ENCODE assay signal across 1 cellular context in the genomic region with DNA sequence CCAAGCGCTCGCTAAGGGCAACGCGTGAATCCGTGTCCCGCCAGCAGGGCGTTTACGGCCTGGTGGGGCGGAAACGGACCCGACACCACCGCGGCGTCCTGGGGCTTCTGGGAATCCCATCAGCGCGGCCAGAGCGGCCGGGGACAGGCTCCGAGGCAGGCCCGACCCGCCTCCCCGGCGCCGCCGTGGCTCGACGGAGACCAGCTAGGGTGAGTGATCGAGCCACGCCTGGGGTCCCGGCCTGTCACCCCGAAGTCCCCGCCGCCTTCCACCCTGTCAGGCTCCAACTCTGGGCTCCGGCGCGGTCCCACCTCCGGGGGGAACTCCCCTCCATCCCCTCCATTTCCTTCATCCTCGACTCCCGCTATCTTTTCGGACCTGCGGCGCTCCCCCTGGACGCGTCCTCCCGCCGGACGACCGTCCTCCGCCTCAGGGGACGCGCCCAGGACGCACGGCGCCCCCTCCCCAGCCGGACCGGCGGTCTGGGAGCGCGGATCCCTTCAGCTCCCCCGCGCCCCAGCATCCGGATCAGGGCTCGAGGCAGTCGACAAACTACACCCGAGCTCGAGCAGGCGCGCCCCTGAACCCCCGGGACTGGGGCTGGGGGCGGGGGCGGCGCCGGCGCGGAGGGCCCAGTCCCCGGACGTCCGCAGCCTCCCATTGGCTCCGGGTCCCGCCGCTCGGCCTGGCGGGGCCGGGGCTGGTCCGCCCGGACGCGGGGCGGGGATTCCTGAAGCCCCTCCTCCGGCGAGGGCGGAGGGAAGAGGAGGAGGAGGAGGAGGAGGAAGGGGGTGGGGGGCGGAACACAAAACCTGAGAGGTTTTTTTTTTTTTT.
TF ChIP-seq lines count a peak whose summit lies in the region.

No MANE protein-coding gene starts in this region.

TF ChIP-seq in K562, 482 proteins besides CTCF, POLR2A, EP300 and RAD21 (continued from another document and continues in another):
- TF ChIP-seq, protein P1, sequence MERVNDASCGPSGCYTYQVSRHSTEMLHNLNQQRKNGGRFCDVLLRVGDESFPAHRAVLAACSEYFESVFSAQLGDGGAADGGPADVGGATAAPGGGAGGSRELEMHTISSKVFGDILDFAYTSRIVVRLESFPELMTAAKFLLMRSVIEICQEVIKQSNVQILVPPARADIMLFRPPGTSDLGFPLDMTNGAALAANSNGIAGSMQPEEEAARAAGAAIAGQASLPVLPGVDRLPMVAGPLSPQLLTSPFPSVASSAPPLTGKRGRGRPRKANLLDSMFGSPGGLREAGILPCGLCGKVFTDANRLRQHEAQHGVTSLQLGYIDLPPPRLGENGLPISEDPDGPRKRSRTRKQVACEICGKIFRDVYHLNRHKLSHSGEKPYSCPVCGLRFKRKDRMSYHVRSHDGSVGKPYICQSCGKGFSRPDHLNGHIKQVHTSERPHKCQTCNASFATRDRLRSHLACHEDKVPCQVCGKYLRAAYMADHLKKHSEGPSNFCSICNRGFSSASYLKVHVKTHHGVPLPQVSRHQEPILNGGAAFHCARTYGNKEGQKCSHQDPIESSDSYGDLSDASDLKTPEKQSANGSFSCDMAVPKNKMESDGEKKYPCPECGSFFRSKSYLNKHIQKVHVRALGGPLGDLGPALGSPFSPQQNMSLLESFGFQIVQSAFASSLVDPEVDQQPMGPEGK (CRISPR knock-in tag; IDR thresholded peaks at IDR 0.05; ENCODE audit: borderline replicate concordance): no peak
- TF ChIP-seq, protein P2, sequence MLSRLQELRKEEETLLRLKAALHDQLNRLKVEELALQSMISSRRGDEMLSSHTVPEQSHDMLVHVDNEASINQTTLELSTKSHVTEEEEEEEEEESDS (CRISPR knock-in tag; IDR thresholded peaks at IDR 0.05): no peak
- peak; percentile 72; the same call in 1 of the 2 replicates for TF ChIP-seq GATAD2A (IDR thresholded peaks at IDR 0.05)
- TF ChIP-seq FIP1L1 (IDR thresholded peaks at IDR 0.05; ENCODE audit: low read depth, low read length, poor library complexity, severe bottlenecking): peak; percentile 17
- peak; percentile 60 for TF ChIP-seq FOS (IDR thresholded peaks at IDR 0.05; ENCODE audit: extremely low read depth, insufficient read length)
- TF ChIP-seq ZNF717 (CRISPR knock-in tag; IDR thresholded peaks at IDR 0.05): no peak
- TF ChIP-seq NCOA6 (IDR thresholded peaks at IDR 0.05): no peak
- no peak for TF ChIP-seq MAFG (tag; conservative IDR thresholded peaks at IDR 0.05)
- no peak for TF ChIP-seq FUS (optimal IDR thresholded peaks at IDR 0.05; ENCODE audit: low read depth, low read length)
- TF ChIP-seq KLF16 (IDR thresholded peaks at IDR 0.05): no peak
- TF ChIP-seq KLF1 (tag; IDR thresholded peaks at IDR 0.05): no peak
- peak; percentile 58 for TF ChIP-seq HNRNPLL (IDR thresholded peaks at IDR 0.05; ENCODE audit: low read depth, low read length, poor library complexity, severe bottlenecking)
- no peak for TF ChIP-seq ZNF589 (CRISPR knock-in tag; IDR thresholded peaks at IDR 0.05; ENCODE audit: low read depth)
- TF ChIP-seq, protein P3, sequence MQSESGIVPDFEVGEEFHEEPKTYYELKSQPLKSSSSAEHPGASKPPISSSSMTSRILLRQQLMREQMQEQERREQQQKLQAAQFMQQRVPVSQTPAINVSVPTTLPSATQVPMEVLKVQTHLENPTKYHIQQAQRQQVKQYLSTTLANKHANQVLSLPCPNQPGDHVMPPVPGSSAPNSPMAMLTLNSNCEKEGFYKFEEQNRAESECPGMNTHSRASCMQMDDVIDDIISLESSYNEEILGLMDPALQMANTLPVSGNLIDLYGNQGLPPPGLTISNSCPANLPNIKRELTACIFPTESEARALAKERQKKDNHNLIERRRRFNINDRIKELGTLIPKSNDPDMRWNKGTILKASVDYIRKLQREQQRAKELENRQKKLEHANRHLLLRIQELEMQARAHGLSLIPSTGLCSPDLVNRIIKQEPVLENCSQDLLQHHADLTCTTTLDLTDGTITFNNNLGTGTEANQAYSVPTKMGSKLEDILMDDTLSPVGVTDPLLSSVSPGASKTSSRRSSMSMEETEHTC (IDR thresholded peaks at IDR 0.05): no peak
- TF ChIP-seq, protein P4, sequence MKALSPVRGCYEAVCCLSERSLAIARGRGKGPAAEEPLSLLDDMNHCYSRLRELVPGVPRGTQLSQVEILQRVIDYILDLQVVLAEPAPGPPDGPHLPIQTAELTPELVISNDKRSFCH (CRISPR knock-in tag; IDR thresholded peaks at IDR 0.05): no peak
- TF ChIP-seq, protein P4 (tag; IDR thresholded peaks at IDR 0.05): no peak
- no peak for TF ChIP-seq HLTF (IDR thresholded peaks at IDR 0.05)
- no peak for TF ChIP-seq ZNF584 (CRISPR knock-in tag; IDR thresholded peaks at IDR 0.05; ENCODE audit: low read depth)
- peak; percentile 18; the same call in 1 of the 2 replicates for TF ChIP-seq MTA1 (IDR thresholded peaks at IDR 0.05; ENCODE audit: borderline replicate concordance)
- TF ChIP-seq KLF6 (CRISPR knock-in tag; IDR thresholded peaks at IDR 0.05; ENCODE audit: borderline replicate concordance): 0 out of 2 replicates have a peak, but pooled peaks have one; percentile 53
- TF ChIP-seq, protein P5, sequence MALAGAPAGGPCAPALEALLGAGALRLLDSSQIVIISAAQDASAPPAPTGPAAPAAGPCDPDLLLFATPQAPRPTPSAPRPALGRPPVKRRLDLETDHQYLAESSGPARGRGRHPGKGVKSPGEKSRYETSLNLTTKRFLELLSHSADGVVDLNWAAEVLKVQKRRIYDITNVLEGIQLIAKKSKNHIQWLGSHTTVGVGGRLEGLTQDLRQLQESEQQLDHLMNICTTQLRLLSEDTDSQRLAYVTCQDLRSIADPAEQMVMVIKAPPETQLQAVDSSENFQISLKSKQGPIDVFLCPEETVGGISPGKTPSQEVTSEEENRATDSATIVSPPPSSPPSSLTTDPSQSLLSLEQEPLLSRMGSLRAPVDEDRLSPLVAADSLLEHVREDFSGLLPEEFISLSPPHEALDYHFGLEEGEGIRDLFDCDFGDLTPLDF (CRISPR knock-in tag; IDR thresholded peaks at IDR 0.05): no peak
- peak in 1 of 2 experiments; percentile 13; a peak in 1 of 4 replicates for TF ChIP-seq SRF (CRISPR knock-in tag; IDR thresholded peaks at IDR 0.05)
- TF ChIP-seq KDM1A (IDR thresholded peaks at IDR 0.05): no peak
- no peak for TF ChIP-seq NFXL1 (CRISPR knock-in tag; IDR thresholded peaks at IDR 0.05)
- no peak for TF ChIP-seq ZNF217 (CRISPR knock-in tag; IDR thresholded peaks at IDR 0.05)
- TF ChIP-seq ZNF184 (CRISPR knock-in tag; IDR thresholded peaks at IDR 0.05): no peak
- TF ChIP-seq, protein P6, sequence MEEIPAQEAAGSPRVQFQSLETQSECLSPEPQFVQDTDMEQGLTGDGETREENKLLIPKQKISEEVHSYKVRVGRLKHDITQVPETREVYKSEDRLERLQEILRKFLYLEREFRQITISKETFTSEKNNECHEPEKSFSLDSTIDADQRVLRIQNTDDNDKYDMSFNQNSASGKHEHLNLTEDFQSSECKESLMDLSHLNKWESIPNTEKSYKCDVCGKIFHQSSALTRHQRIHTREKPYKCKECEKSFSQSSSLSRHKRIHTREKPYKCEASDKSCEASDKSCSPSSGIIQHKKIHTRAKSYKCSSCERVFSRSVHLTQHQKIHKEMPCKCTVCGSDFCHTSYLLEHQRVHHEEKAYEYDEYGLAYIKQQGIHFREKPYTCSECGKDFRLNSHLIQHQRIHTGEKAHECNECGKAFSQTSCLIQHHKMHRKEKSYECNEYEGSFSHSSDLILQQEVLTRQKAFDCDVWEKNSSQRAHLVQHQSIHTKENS (CRISPR knock-in tag; IDR thresholded peaks at IDR 0.05): no peak
- TF ChIP-seq PURB (CRISPR knock-in tag; IDR thresholded peaks at IDR 0.05; ENCODE audit: low read depth): no peak
- TF ChIP-seq SNIP1 (IDR thresholded peaks at IDR 0.05; ENCODE audit: low read depth): no peak
- TF ChIP-seq, protein P7, sequence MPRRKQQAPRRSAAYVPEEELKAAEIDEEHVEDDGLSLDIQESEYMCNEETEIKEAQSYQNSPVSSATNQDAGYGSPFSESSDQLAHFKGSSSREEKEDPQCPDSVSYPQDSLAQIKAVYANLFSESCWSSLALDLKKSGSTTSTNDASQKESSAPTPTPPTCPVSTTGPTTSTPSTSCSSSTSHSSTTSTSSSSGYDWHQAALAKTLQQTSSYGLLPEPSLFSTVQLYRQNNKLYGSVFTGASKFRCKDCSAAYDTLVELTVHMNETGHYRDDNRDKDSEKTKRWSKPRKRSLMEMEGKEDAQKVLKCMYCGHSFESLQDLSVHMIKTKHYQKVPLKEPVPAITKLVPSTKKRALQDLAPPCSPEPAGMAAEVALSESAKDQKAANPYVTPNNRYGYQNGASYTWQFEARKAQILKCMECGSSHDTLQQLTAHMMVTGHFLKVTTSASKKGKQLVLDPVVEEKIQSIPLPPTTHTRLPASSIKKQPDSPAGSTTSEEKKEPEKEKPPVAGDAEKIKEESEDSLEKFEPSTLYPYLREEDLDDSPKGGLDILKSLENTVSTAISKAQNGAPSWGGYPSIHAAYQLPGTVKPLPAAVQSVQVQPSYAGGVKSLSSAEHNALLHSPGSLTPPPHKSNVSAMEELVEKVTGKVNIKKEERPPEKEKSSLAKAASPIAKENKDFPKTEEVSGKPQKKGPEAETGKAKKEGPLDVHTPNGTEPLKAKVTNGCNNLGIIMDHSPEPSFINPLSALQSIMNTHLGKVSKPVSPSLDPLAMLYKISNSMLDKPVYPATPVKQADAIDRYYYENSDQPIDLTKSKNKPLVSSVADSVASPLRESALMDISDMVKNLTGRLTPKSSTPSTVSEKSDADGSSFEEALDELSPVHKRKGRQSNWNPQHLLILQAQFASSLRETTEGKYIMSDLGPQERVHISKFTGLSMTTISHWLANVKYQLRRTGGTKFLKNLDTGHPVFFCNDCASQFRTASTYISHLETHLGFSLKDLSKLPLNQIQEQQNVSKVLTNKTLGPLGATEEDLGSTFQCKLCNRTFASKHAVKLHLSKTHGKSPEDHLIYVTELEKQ (CRISPR knock-in tag; IDR thresholded peaks at IDR 0.05): no peak
- TF ChIP-seq RBFOX2 (IDR thresholded peaks at IDR 0.05; ENCODE audit: low read depth, low read length): peak; percentile 86
- TF ChIP-seq, protein P8, sequence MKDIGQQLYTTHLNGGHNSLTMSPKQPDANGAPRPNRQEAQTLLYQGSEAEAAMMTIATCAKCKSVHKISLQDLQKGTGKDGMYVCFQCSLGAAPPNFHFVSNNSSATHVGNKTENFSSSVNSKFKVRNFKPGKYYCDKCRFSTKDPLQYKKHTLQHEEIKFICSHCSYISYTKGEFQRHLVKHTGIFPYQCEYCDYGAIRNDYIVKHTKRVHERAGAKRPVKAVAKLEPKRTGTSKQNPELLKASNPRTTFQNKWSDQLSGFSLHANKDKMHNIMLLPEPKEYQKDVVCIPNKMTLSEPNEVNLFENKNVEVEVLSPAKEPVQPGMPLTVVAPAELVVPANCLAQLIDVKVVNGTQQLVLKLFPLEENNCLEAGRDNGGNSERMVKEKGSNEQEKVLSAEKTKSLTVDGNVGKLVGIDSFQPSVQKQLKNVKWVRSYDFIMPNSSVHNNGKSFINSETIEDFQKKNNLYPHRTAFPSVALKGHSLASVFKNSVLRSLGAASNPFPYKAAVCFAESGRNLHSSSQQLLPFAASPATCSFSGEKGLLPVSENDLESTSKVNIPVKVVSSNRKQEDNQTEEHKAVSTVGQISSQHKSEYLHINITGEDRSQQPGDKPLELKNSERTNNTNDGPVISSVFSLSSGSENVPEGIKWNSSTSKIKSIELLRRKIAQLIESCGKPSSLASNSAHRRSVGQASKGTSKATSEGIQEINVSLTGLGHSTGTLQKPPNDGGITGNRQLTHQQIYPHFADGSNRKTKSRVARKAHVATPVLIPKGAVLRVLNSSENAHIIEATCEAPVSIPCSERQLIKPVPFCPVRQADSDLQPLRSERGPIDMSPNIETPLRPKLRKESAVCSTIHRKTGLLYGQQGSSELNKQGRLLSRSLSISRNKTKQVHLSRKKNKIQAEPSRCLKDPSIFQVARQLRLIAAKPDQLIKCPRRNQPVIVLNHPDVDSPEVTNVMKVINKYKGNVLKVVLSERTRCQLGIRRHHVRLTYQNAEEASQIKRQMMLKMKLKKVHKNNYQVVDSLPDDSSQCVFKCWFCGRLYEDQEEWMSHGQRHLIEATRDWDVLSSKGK (CRISPR knock-in tag; IDR thresholded peaks at IDR 0.05): no peak
- TF ChIP-seq, protein P9, sequence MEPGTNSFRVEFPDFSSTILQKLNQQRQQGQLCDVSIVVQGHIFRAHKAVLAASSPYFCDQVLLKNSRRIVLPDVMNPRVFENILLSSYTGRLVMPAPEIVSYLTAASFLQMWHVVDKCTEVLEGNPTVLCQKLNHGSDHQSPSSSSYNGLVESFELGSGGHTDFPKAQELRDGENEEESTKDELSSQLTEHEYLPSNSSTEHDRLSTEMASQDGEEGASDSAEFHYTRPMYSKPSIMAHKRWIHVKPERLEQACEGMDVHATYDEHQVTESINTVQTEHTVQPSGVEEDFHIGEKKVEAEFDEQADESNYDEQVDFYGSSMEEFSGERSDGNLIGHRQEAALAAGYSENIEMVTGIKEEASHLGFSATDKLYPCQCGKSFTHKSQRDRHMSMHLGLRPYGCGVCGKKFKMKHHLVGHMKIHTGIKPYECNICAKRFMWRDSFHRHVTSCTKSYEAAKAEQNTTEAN (CRISPR knock-in tag; IDR thresholded peaks at IDR 0.05): no peak
- TF ChIP-seq, protein P10, sequence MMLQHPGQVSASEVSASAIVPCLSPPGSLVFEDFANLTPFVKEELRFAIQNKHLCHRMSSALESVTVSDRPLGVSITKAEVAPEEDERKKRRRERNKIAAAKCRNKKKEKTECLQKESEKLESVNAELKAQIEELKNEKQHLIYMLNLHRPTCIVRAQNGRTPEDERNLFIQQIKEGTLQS (IDR thresholded peaks at IDR 0.05): no peak
- TF ChIP-seq, protein P10 (CRISPR knock-in tag; conservative IDR thresholded peaks at IDR 0.05): no peak
- no peak for TF ChIP-seq ADNP (tag; IDR thresholded peaks at IDR 0.05)
- TF ChIP-seq, protein P11, sequence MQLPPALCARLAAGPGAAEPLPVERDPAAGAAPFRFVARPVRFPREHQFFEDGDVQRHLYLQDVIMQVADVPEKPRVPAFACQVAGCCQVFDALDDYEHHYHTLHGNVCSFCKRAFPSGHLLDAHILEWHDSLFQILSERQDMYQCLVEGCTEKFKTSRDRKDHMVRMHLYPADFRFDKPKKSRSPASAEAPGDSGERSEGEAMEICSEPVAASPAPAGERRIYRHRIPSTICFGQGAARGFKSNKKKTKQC (CRISPR knock-in tag; IDR thresholded peaks at IDR 0.05): no peak
- TF ChIP-seq, protein P12, sequence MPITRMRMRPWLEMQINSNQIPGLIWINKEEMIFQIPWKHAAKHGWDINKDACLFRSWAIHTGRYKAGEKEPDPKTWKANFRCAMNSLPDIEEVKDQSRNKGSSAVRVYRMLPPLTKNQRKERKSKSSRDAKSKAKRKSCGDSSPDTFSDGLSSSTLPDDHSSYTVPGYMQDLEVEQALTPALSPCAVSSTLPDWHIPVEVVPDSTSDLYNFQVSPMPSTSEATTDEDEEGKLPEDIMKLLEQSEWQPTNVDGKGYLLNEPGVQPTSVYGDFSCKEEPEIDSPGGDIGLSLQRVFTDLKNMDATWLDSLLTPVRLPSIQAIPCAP (CRISPR knock-in tag; IDR thresholded peaks at IDR 0.05; ENCODE audit: borderline replicate concordance): no peak
- TF ChIP-seq SIN3B (IDR thresholded peaks at IDR 0.05; ENCODE audit: low read depth): peak; percentile 35
- TF ChIP-seq DNMT1 (IDR thresholded peaks at IDR 0.05): no peak
- TF ChIP-seq BRCA1 (IDR thresholded peaks at IDR 0.05): no peak
- no peak for TF ChIP-seq BRCA1 (CRISPR knock-in tag; IDR thresholded peaks at IDR 0.05)
- TF ChIP-seq ZNF23 (CRISPR knock-in tag; IDR thresholded peaks at IDR 0.05): no peak
- TF ChIP-seq RBBP5 (IDR thresholded peaks at IDR 0.05; ENCODE audit: borderline replicate concordance, insufficient read depth, low read length, poor library complexity, severe bottlenecking): peak; percentile 88
- no peak for TF ChIP-seq KAT2B (IDR thresholded peaks at IDR 0.05; ENCODE audit: low read depth, low read length)
- no peak for TF ChIP-seq ZNF197 (CRISPR knock-in tag; IDR thresholded peaks at IDR 0.05; ENCODE audit: low read depth)
